ENCODE assay signal across 14 cellular contexts in genomic region chr12:42704810-42705401, GRCh38.
"Had no signal": no experiment of that assay in that cellular context is flagged by ENCODE, and none has a peak within 500 bp of the region (broad histone marks: within the 10 kb centered on the region; RNA-seq: fewer than 3 reads in every experiment).

No MANE protein-coding gene starts in this region.

- H3K36me3 ChIP-seq: cardiac muscle cell, left ventricle myocardium inferior, thyroid gland, WERI-Rb-1 had no signal

- H3K9me3 ChIP-seq: left ventricle myocardium inferior, thyroid gland had no signal

- H3K4me1 ChIP-seq: thyroid gland had no signal

- H3K27me3 ChIP-seq: cardiac muscle cell, thyroid gland had no signal

- H3K4me3 ChIP-seq: cardiac muscle cell, left ventricle myocardium inferior, thyroid gland had no signal

- DNase-seq: activated CD4-positive, alpha-beta memory T cell treated with anti-CD3 and anti-CD28 coated beads, Interleukin-2, amount 10 ng/mL, durations not matched to agents 7 days and 5 days; activated CD4-positive, alpha-beta T cell treated with anti-CD3 and anti-CD28 coated beads for 36 hours; activated gamma-delta T cell treated with Interleukin-2 at 50 U/mL for 16 hours; activated T-cell treated with anti-CD3 and anti-CD28 coated beads, Interleukin-2, amount 50 U/mL, for 48 hours; effector memory CD4-positive, alpha-beta T cell; erythroblast; kidney; left ventricle myocardium inferior; mesenchymal stem cell; stimulated activated CD4-positive, alpha-beta T cell treated with anti-CD3 and anti-CD28 coated beads, Interleukin-15, amount 100 ng/mL, for 24 hours; stimulated activated CD4-positive, alpha-beta T cell treated with anti-CD3 and anti-CD28 coated beads, Interleukin-4, amount 100 ng/mL, for 24 hours; thyroid gland; WERI-Rb-1 had no signal

- H3K27ac ChIP-seq: cardiac muscle cell, thyroid gland, WERI-Rb-1 had no signal

- ATAC-seq: activated CD4-positive, alpha-beta T cell treated with anti-CD3 and anti-CD28 coated beads for 36 hours had no signal
